Comparison of ENCODE assay signal across 36 cellular contexts in the genomic region with DNA sequence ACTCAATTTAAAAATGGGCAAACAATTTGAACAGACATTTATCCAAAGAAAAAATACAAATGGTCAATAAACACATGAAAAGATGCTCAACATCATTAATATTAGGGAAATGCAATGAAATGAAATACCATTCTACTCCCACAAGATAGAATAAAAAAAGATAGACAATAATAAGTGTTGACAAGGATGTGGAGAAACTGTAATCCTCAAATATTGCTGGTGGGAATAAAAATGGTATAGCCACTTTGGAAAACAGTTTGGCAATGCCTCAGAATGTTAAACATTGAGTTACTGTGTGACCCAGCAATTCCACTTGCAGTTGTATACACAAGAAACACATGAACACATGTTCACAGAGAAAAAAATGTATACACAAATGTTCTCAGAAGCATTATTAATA.
"Had no signal": no experiment of that assay in that cellular context is flagged by ENCODE, and none has a peak within 500 bp of the region (broad histone marks: within the 10 kb centered on the region; RNA-seq: fewer than 3 reads in every experiment).

No MANE protein-coding gene starts in this region.

- H3K4me2 ChIP-seq: KMS-11 had no signal

- H3K36me3 ChIP-seq: MG63 had no signal

- DNase-seq: Karpas-422, Kasumi-1, MG63, MM.1S, MV-4-11, NCI-H1048, NCI-H1092, NCI-H1092 treated with DMSO at 0.1 percent for 48 hours, NCI-H1105, NCI-H1105 treated with DMSO at 0.1 percent for 48 hours, NCI-H1417, NCI-H1417 treated with DMSO at 0.1 percent for 48 hours, NCI-H1436 treated with DMSO at 0.1 percent for 48 hours, NCI-H146, NCI-H1694, NCI-H1694 treated with DMSO at 0.1 percent for 48 hours, NCI-H187, NCI-H187 treated with DMSO at 0.1 percent for 48 hours, NCI-H1930, NCI-H2029, NCI-H2029 treated with DMSO at 0.1 percent for 48 hours, NCI-H2081, NCI-H2081 treated with DMSO at 0.1 percent for 48 hours, NCI-H2107, NCI-H2171, NCI-H2171 treated with DMSO at 0.1 percent for 48 hours, NCI-H2227 treated with DMSO at 0.1 percent for 48 hours, NCI-H226, NCI-H345, NCI-H446, NCI-H446 treated with DMSO at 0.1 percent for 48 hours, NCI-H510A, NCI-H510A treated with DMSO at 0.1 percent for 48 hours, NCI-H524, NCI-H524 treated with DMSO at 0.1 percent for 48 hours had no signal

- H3K27me3 ChIP-seq: MG63 had no signal

- H3K27ac ChIP-seq: KMS-11 had no signal

- H3K4me3 ChIP-seq: MG63 had no signal

- H3K9ac ChIP-seq: KMS-11 had no signal

- H3K9me3 ChIP-seq: MG63 had no signal
